In the genomic region with DNA sequence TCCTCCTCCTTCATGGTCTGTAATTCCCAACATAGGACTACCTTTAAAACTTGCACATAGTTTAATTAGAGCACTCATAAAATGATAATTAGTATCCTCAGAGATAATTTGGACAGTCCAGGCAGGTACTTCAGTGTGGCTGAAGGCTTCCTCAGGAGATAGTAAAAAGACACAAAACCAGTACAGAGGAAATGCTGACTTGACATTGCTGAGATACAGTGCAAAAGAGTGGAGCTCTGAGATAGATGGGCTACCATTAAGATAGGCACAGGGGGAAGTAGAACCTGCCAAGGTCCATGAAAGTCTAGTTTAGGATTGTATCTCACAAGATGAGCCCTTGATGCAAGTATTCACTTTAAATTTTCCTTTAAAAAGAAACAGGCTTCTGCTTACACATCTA, we compare ENCODE assay signal across 32 cellular contexts.
"Had no signal": no experiment of that assay in that cellular context is flagged by ENCODE, and none has a peak within 500 bp of the region (broad histone marks: within the 10 kb centered on the region; RNA-seq: fewer than 3 reads in every experiment).

No MANE protein-coding gene starts in this region.

- H3K27me3 ChIP-seq: body of pancreas, colonic mucosa, gastrocnemius medialis, hepatocyte, pancreas, uterus had no signal

- H3K36me3 ChIP-seq: colonic mucosa, prostate gland, uterus had no signal

- H3K4me3 ChIP-seq: body of pancreas, colonic mucosa, gastrocnemius medialis, hepatocyte, pancreas, prostate gland, skin epidermis, uterus had no signal

- H3K27me3 Mint-ChIP-seq: activated B cell treated with CpG ODN at 0.5 μM for 24 hours; activated naive CD4-positive, alpha-beta T cell treated with anti-CD3 and anti-CD28 coated beads, Interleukin-2, amount 50 U/mL, for 24 hours; stimulated activated naive CD8-positive, alpha-beta T cell treated with anti-CD3 and anti-CD28 coated beads, Interleukin-15, Interleukin-2, amounts not matched to agents 100 ng/mL and 50 ng/mL, for 24 hours; type B pancreatic cell had no signal

- DNase-seq: activated B cell treated with CpG ODN at 0.5 μM for 24 hours; activated CD4-positive, alpha-beta T cell treated with anti-CD3 and anti-CD28 coated beads, Interleukin-2, amount 50 U/mL, for 4 hours; activated CD8-positive, alpha-beta memory T cell treated with anti-CD3 and anti-CD28 coated beads, Interleukin-2, amount 50 U/mL, for 4 hours; activated T-cell treated with anti-CD3 and anti-CD28 coated beads, Interleukin-2, amount 50 U/mL, for 4 hours; anterior cingulate cortex; body of pancreas; cerebellar nuclear complex; colonic mucosa; effector CD8-positive, alpha-beta T cell; gastrocnemius medialis; left cardiac atrium; left ventricle myocardium superior; pancreas; retina; stimulated activated CD4-positive, alpha-beta T cell treated with anti-CD3 and anti-CD28 coated beads, Interleukin-12 subunit alpha, Interleukin-12 subunit beta, amount 100 ng/mL, for 4 hours; stimulated activated CD4-positive, alpha-beta T cell treated with anti-CD3 and anti-CD28 coated beads, Interleukin-4, amount 100 ng/mL, for 1 hour; substantia nigra; T-helper 1 cell; T-helper 9 cell; uterus had no signal

- ATAC-seq: activated T-cell treated with anti-CD3 and anti-CD28 coated beads, Interleukin-2, amount 50 U/mL, for 4 hours; body of pancreas; gastrocnemius medialis; left cardiac atrium; left ventricle myocardium superior; pancreas; sciatic nerve had no signal

- H3K4me1 ChIP-seq: colonic mucosa, prostate gland, uterus had no signal

- H3K9me3 Mint-ChIP-seq: activated B cell treated with CpG ODN at 0.5 μM for 24 hours; activated naive CD4-positive, alpha-beta T cell treated with anti-CD3 and anti-CD28 coated beads, Interleukin-2, amount 50 U/mL, for 24 hours; activated T-cell treated with anti-CD3 and anti-CD28 coated beads, Interleukin-2, amount 50 U/mL, for 4 hours; activated T-helper 2 cell treated with anti-CD3 and anti-CD28 coated beads, Interferon-gamma antibody, Interleukin-2, Interleukin-4, amounts not matched to agents 10 μg/mL and 5 μg/mL and 100 μg/mL, durations not matched to agents 14 hours and 24 hours and 36 hours; stimulated activated naive CD8-positive, alpha-beta T cell treated with anti-CD3 and anti-CD28 coated beads, Interleukin-15, Interleukin-2, amounts not matched to agents 100 ng/mL and 50 ng/mL, for 24 hours; type B pancreatic cell had no signal

- H3K9me3 ChIP-seq: body of pancreas, colonic mucosa, gastrocnemius medialis, pancreas, prostate gland, uterus had no signal

- H3K27ac Mint-ChIP-seq: activated B cell treated with CpG ODN at 0.5 μM for 24 hours; activated naive CD4-positive, alpha-beta T cell treated with anti-CD3 and anti-CD28 coated beads, Interleukin-2, amount 50 U/mL, for 24 hours; activated T-helper 2 cell treated with anti-CD3 and anti-CD28 coated beads, Interferon-gamma antibody, Interleukin-2, Interleukin-4, amounts not matched to agents 10 μg/mL and 5 μg/mL and 100 μg/mL, durations not matched to agents 14 hours and 24 hours and 36 hours; stimulated activated naive CD8-positive, alpha-beta T cell treated with anti-CD3 and anti-CD28 coated beads, Interleukin-15, Interleukin-2, amounts not matched to agents 100 ng/mL and 50 ng/mL, for 24 hours; type B pancreatic cell had no signal

- H3K4me3 Mint-ChIP-seq: activated B cell treated with CpG ODN at 0.5 μM for 24 hours; activated naive CD4-positive, alpha-beta T cell treated with anti-CD3 and anti-CD28 coated beads, Interleukin-2, amount 50 U/mL, for 24 hours; activated T-cell treated with anti-CD3 and anti-CD28 coated beads, Interleukin-2, amount 50 U/mL, for 4 hours; stimulated activated naive CD8-positive, alpha-beta T cell treated with anti-CD3 and anti-CD28 coated beads, Interleukin-15, Interleukin-2, amounts not matched to agents 100 ng/mL and 50 ng/mL, for 24 hours; type B pancreatic cell had no signal

- H3K4me2 ChIP-seq: hepatocyte had no signal

- FAIRE-seq: endometrium, keratinocyte, pancreas, TTC549 had no signal

- H2AFZ ChIP-seq: hepatocyte had no signal

- H3K27ac ChIP-seq: body of pancreas, colonic mucosa, epithelial cell of prostate, gastrocnemius medialis, hepatocyte, pancreas, prostate gland, skin epidermis, uterus had no signal
